Comparison of ENCODE assay signal across 9 cellular contexts in genomic region chr17:55284001-55284884, GRCh38. TPM values are rescaled to one million over a fixed set of nuclear protein-coding genes. Genes with fewer than 3 reads are reported as not detected.
DNase-seq lines count a peak whose midpoint lies in the region; ATAC-seq and TF ChIP-seq lines count a peak whose summit lies in the region.
"Had no signal": no experiment of that assay in that cellular context is flagged by ENCODE, and none has a peak within 500 bp of the region (broad histone marks: within the 10 kb centered on the region; RNA-seq: fewer than 3 reads in every experiment).

No MANE protein-coding gene starts in this region.

- peaks cover 2 to 5% of the 10 kb centered on the region in 2 experiments; a peak in 2 of 4 replicates for H3K4me1 Mint-ChIP-seq in H9

- no peaks in the 10 kb centered on the region for H3K23me2 ChIP-seq in H9 (ENCODE audit: insufficient read length, low read depth, low read length, poor library complexity, severe bottlenecking)

- H3K9ac ChIP-seq in H9 (ENCODE audit: extremely low read depth, insufficient read length, low read length): no peak overlapping the region

- no peaks in the 10 kb centered on the region for H3K36me3 Mint-ChIP-seq in H9 (ENCODE audit: insufficient read depth in 1 of 3, low read depth in 3 of 3)

- no peak overlapping the region for H2BK120ac ChIP-seq in H9 (ENCODE audit: low read depth, low read length, poor library complexity, severe bottlenecking)

- no peaks in the 10 kb centered on the region for H4K20me1 ChIP-seq in H9 (ENCODE audit: control insufficient read depth, insufficient read depth, insufficient read length)

- H3K27ac Mint-ChIP-seq in H9: no peak overlapping the region

- WGBS in gastroesophageal sphincter (ENCODE audit: low coverage in 1 of 2), 2 donors: 44 to 68% methylated on average over 2 to 5 of the region's 7 CpGs
- no CpG with 5 or more reads among the region's 7 CpGs for WGBS in H9 (ENCODE audit: extremely low coverage, insufficient read length, low lambda C conversion rate)

- H3K4me3 ChIP-seq in gastroesophageal sphincter (peak overlapping the region in 1 of 2 donors; percentile 12), gastrocnemius medialis (no peak overlapping the region)

- TF ChIP-seq CTCF in gastroesophageal sphincter (IDR thresholded peaks at IDR 0.05) (no peak), gastrocnemius medialis (IDR thresholded peaks at IDR 0.05 in 4 of 5, conservative IDR thresholded peaks at IDR 0.05 in 1 of 5) (no peak), H9 (conservative IDR thresholded peaks at IDR 0.05) (no peak)

- H2BK12ac ChIP-seq in H9 (ENCODE audit: insufficient read length, low read depth, low read length): no peak overlapping the region

- H3K36me3 ChIP-seq in gastroesophageal sphincter (peaks cover 0 to 14% of the 10 kb centered on the region in 2 donors), gastrocnemius medialis (no peaks in the 10 kb centered on the region)

- no peak for TF ChIP-seq POLR2A in gastroesophageal sphincter (IDR thresholded peaks at IDR 0.05)
- TF ChIP-seq POLR2A in gastrocnemius medialis (IDR thresholded peaks at IDR 0.05): no peak

- H3K27me3 Mint-ChIP-seq in H9 (ENCODE audit: low read depth): no peaks in the 10 kb centered on the region

- TF ChIP-seq EP300 in gastroesophageal sphincter (IDR thresholded peaks at IDR 0.05): no peak

- H2BK5ac ChIP-seq in H9 (ENCODE audit: insufficient read length, low read length): no peak overlapping the region

- H3K4ac ChIP-seq in H9 (ENCODE audit: low read depth, low read length): no peak overlapping the region

- no peak overlapping the region for H3K23ac ChIP-seq in H9 (ENCODE audit: insufficient read length, low read depth, low read length)

- H3K27ac ChIP-seq in gastroesophageal sphincter (peak overlapping the region; percentile 94 to 99 (median 96)), gastrocnemius medialis (peak overlapping the region; percentile 82 to 96 (median 88)), H9 (ENCODE audit: insufficient read length, low read depth, low read length) (no peak overlapping the region)

- H2BK20ac ChIP-seq in H9 (ENCODE audit: low read depth, low read length, poor library complexity, severe bottlenecking): no peak overlapping the region

- H4K91ac ChIP-seq in H9 (ENCODE audit: insufficient read length, low read depth, low read length): no peak overlapping the region

- in situ Hi-C loops in gastrocnemius medialis (cut with MboI; ENCODE audit: low sequenced_read_pairs in 4 of 4): no loop called here

- H3K4me1 ChIP-seq in gastroesophageal sphincter: peaks cover 54 to 100% (median 66%) of the 10 kb centered on the region in 3 donors
- H3K4me1 ChIP-seq in gastrocnemius medialis: peaks cover 36 to 53% of the 10 kb centered on the region in 2 donors
- H3K4me1 ChIP-seq in H9 (ENCODE audit: insufficient read depth, low read length): no peaks in the 10 kb centered on the region

- intact Hi-C loops in gastrocnemius medialis (cut with DNase I; ENCODE audit: low total_unique reads): no loop called here

- no peak overlapping the region for H4K8ac ChIP-seq in H9 (replicated peaks; ENCODE audit: insufficient read length, low read depth, low read length)

- H3K27me3 ChIP-seq in gastroesophageal sphincter: no peaks in the 10 kb centered on the region
- no peaks in the 10 kb centered on the region for H3K27me3 ChIP-seq in gastrocnemius medialis
- no peaks in the 10 kb centered on the region for H3K27me3 ChIP-seq in H9 (ENCODE audit: insufficient read depth, low read length)

- no peak overlapping the region for H3K4me2 ChIP-seq in H9 (ENCODE audit: insufficient read depth, insufficient read length, low read length)

- no peak overlapping the region for H3K18ac ChIP-seq in H9 (ENCODE audit: insufficient read length, low read depth, low read length)

- no peak overlapping the region for H2AFZ ChIP-seq in H9 (ENCODE audit: low read length)

- H2BK15ac ChIP-seq in H9 (ENCODE audit: low read depth, low read length): no peak overlapping the region

- no peak overlapping the region for H3K4me3 Mint-ChIP-seq in H9

- no peaks in the 10 kb centered on the region for H3K9me3 Mint-ChIP-seq in H9

- DNase-seq in Kasumi-1 (lab: John Stamatoyannopoulos, UW) (peak; percentile 20 to 25), gastrocnemius medialis (no peak), H9 (no peak)
- DNase-seq in activated CD4-positive, alpha-beta T cell treated with anti-CD3 and anti-CD28 coated beads for 4 hours: no peak
- DNase-seq: NCI-H1436 treated with DMSO at 0.1 percent for 48 hours had no signal

- peak; percentile 73 for ATAC-seq in GM18907 (IDR thresholded peaks at IDR 0.05; ENCODE audit: unreplicated experiment)
- ATAC-seq in gastroesophageal sphincter: no peak
- ATAC-seq in gastrocnemius medialis: no peak
- ATAC-seq in GM19035 (IDR thresholded peaks at IDR 0.05; ENCODE audit: unreplicated experiment): no peak
- ATAC-seq in GM18873 (IDR thresholded peaks at IDR 0.05; ENCODE audit: low FRiP score, unreplicated experiment): no peak

- no peak overlapping the region for H4K5ac ChIP-seq in H9 (ENCODE audit: insufficient read length, low read depth, low read length)

- no peak overlapping the region for H2AK5ac ChIP-seq in H9 (ENCODE audit: insufficient read length, low read length)

- H3K56ac ChIP-seq in H9 (ENCODE audit: insufficient read length, low read depth, low read length): no peak overlapping the region

- H3T11ph ChIP-seq in H9 (ENCODE audit: low read length): no peak overlapping the region

- H3K14ac ChIP-seq in H9 (ENCODE audit: insufficient read depth, low read length): no peak overlapping the region

- no peaks in the 10 kb centered on the region for H3K79me1 ChIP-seq in H9 (ENCODE audit: insufficient read depth, low read depth, low read length, poor library complexity, severe bottlenecking)

- no peaks in the 10 kb centered on the region for H3K9me3 ChIP-seq in gastroesophageal sphincter
- no peaks in the 10 kb centered on the region for H3K9me3 ChIP-seq in gastrocnemius medialis
- no peaks in the 10 kb centered on the region for H3K9me3 ChIP-seq in H9 (ENCODE audit: control insufficient read depth, low read depth, low read length)

- H3K79me2 ChIP-seq in H9 (ENCODE audit: insufficient read depth, low read length): no peaks in the 10 kb centered on the region

RNA-seq across cellular contexts. Expression of gene HLF, which starts 19.5 kb away (rescaled TPM):
- total RNA-seq in gastroesophageal sphincter (100 to 1,000 TPM in 3 of 4 donors, 10 to 100 TPM in 1; 59.4 to 186 (median 126) TPM), gastrocnemius medialis (10 to 100 TPM in 2 of 4 donors, 1 to 10 TPM in 2; 7.7 to 14.8 (median 10.4) TPM), H9 (2021) (0.17 and 0.44 TPM in 2 replicates)

Comparison
In these comparisons a context has a peak if more than half of its experiments do, and no peak if none do; other contexts are left out.
1. DNase-seq: peak in Kasumi-1 (2 of 2); none in gastrocnemius medialis (0 of 2), H9 (single experiment) and activated CD4-positive, alpha-beta T cell treated with anti-CD3 and anti-CD28 coated beads for 4 hours (0 of 2).